ENCODE assay signal across 8 cellular contexts in genomic region chr14:24411468-24412454, GRCh38. TPM values are rescaled to one million over a fixed set of nuclear protein-coding genes. Genes with fewer than 3 reads are reported as not detected.
DNase-seq lines count a peak whose midpoint lies in the region; ATAC-seq and TF ChIP-seq lines count a peak whose summit lies in the region.

No MANE protein-coding gene starts in this region.

- H2AFZ ChIP-seq in smooth muscle cell (ENCODE audit: low read depth), result no peak overlapping the region

- peaks cover 12% of the 10 kb centered on the region for H4K20me1 ChIP-seq in smooth muscle cell (ENCODE audit: low read depth)

- 76% methylated on average over 15 of the region's 15 CpGs for WGBS in smooth muscle cell (ENCODE audit: low lambda C conversion rate)

- peaks cover 6% of the 10 kb centered on the region for H3F3A ChIP-seq in smooth muscle cell (ENCODE audit: low read depth)

- H3K27ac ChIP-seq in smooth muscle cell (ENCODE audit: low read depth), result no peak overlapping the region

- TF ChIP-seq CTCF in WI38 (IDR thresholded peaks at IDR 0.05; ENCODE audit: low read depth, low read length) (peak; percentile 82), smooth muscle cell (IDR thresholded peaks at IDR 0.05; ENCODE audit: borderline replicate concordance, insufficient read depth, poor library complexity, severe bottlenecking) (peak; percentile 43)

- no peak overlapping the region for H3K4me2 ChIP-seq in smooth muscle cell

- no peaks in the 10 kb centered on the region for H3K4me1 ChIP-seq in smooth muscle cell (ENCODE audit: low read depth)

- no peaks in the 10 kb centered on the region for H3K27me3 ChIP-seq in smooth muscle cell (ENCODE audit: low read depth)

- ATAC-seq in GM18498 (IDR thresholded peaks at IDR 0.05; ENCODE audit: unreplicated experiment) (peak; percentile 72), GM21360 (IDR thresholded peaks at IDR 0.05; ENCODE audit: unreplicated experiment) (no peak)

- H3K4me3 ChIP-seq in WI38 (ENCODE audit: low read depth, low read length) (no peak overlapping the region), smooth muscle cell (no peak overlapping the region)

- no peak overlapping the region for H3K9ac ChIP-seq in smooth muscle cell (ENCODE audit: low read depth)

- no peaks in the 10 kb centered on the region for H3K79me2 ChIP-seq in smooth muscle cell (ENCODE audit: low read depth)

- no peaks in the 10 kb centered on the region for H3K36me3 ChIP-seq in smooth muscle cell (ENCODE audit: low read depth)

- DNase-seq in COLO668 (lab: John Stamatoyannopoulos, UW; ENCODE audit: unreplicated experiment) (peak; percentile 29), M059J (ENCODE audit: low read depth) (peak; percentile 31), glomerular visceral epithelial cell (ENCODE audit: extremely low spot score) (peak; percentile 24), smooth muscle cell (lab: John Stamatoyannopoulos, UW; ENCODE audit: unreplicated experiment) (no peak), KG1 (lab: John Stamatoyannopoulos, UW) (no peak)

- no peaks in the 10 kb centered on the region for H3K9me3 ChIP-seq in smooth muscle cell (replicated peaks; ENCODE audit: low read depth)

RNA-seq across cellular contexts. Expression of gene NYNRIN, which starts 13.0 kb away (rescaled TPM):
- not detected in 2 replicates for total RNA-seq in M059J (2014; rRNA removed; shearing (Covaris generic))
- total RNA-seq in smooth muscle cell, result 38.0 and 41.1 TPM in 2 replicates
- 29.5 and 30.3 TPM in 2 replicates for polyA plus RNA-seq in smooth muscle cell

RNA-seq across cellular contexts. Expression of gene CBLN3, which starts 17.7 kb away (rescaled TPM):
- total RNA-seq in M059J (2014; rRNA removed; shearing (Covaris generic)), result 0.15 and 1.2 TPM in 2 replicates
- 1.1 and 3.0 TPM in 2 replicates for total RNA-seq in smooth muscle cell
- polyA plus RNA-seq in smooth muscle cell, result 1.6 and 2.5 TPM in 2 replicates

RNA-seq across cellular contexts. Expression of gene KHNYN, which starts 18.0 kb away (rescaled TPM):
- 12.9 and 18.4 TPM in 2 replicates for total RNA-seq in M059J (2014; rRNA removed; shearing (Covaris generic))
- 43.1 and 55.7 TPM in 2 replicates for total RNA-seq in smooth muscle cell
- polyA plus RNA-seq in smooth muscle cell, result 28.2 and 34.8 TPM in 2 replicates

RNA-seq across cellular contexts. Expression of gene SDR39U1, which starts 30.8 kb away (rescaled TPM):
- 12.4 and 13.2 TPM in 2 replicates for total RNA-seq in M059J (2014; rRNA removed; shearing (Covaris generic))
- total RNA-seq in smooth muscle cell, result 20.9 and 21.6 TPM in 2 replicates
- polyA plus RNA-seq in smooth muscle cell, result 62.6 and 78.8 TPM in 2 replicates

RNA-seq across cellular contexts. Expression of gene NFATC4, which starts 43.8 kb away (rescaled TPM):
- 0.37 and 0.44 TPM in 2 replicates for total RNA-seq in M059J (2014; rRNA removed; shearing (Covaris generic))
- 40.1 and 44.6 TPM in 2 replicates for total RNA-seq in smooth muscle cell
- polyA plus RNA-seq in smooth muscle cell, result 84.7 and 93.3 TPM in 2 replicates

Comparison
In these comparisons a context has a peak if more than half of its experiments do, and no peak if none do; other contexts are left out.
1. DNase-seq: peak in COLO668 (single experiment), M059J (single experiment) and glomerular visceral epithelial cell (single experiment); none in smooth muscle cell (single experiment) and KG1 (single experiment).
2. RNA of gene NYNRIN, which starts 13.0 kb away (total RNA-seq): 38.0 to 41.1 TPM in smooth muscle cell; not detected in M059J; every median in the first group is over 10 times any median in the second.